In the genomic region with DNA sequence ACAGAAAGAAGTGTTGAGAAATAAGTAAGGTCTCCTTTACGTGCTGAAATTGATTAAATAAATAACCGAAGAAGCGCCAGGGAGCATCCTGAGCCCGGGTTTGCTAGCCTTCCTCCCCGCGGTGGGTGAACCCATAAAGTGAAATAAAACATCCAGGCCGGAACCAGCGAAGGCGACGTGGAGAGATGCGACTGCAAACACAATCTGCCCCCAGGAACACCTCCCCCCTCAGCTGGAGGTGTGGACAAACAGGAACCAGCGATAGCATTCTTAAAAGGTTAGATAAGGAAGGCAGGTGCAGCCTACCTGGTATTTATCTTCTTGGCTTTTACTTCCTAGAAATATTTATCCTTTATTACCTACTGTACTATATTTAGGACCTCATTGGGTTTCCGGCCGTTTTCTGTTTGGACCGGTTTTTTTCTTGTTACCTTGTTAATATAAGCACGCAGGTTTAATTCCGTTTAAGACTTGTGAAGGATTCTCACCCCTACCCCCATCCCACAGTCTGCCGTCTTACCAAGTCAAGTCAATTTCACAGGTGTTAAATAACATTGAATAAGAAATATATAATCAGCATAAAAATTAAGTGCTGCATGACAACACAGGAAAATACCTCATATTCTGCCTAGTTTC, we compare ENCODE assay signal across 10 cellular contexts.
DNase-seq lines count a peak whose midpoint lies in the region; ATAC-seq and TF ChIP-seq lines count a peak whose summit lies in the region.
"Had no signal": no experiment of that assay in that cellular context is flagged by ENCODE, and none has a peak within 500 bp of the region (broad histone marks: within the 10 kb centered on the region; RNA-seq: fewer than 3 reads in every experiment).

No MANE protein-coding gene starts in this region.

- H3K36me3 ChIP-seq in naive thymus-derived CD4-positive, alpha-beta T cell (ENCODE audit: control insufficient read depth in 2 of 3, insufficient read depth in 3 of 3, low read length in 3 of 3): no peaks in the 10 kb centered on the region

- peak overlapping the region; percentile 37 for H3K4me3 ChIP-seq in naive thymus-derived CD4-positive, alpha-beta T cell (ENCODE audit: low read length)

- peaks cover 11 to 21% of the 10 kb centered on the region in 2 donors for H3K4me1 ChIP-seq in naive thymus-derived CD4-positive, alpha-beta T cell (ENCODE audit: control insufficient read depth in 2 of 2, insufficient read depth in 2 of 2, low read length in 2 of 2)

- H3K9me3 Mint-ChIP-seq in Calu3 (ENCODE audit: low read depth, unreplicated experiment): peaks cover 2% of the 10 kb centered on the region
- peaks cover 0 to 2% (median 0%) of the 10 kb centered on the region in 11 donors for H3K9me3 Mint-ChIP-seq in naive thymus-derived CD4-positive, alpha-beta T cell

- POLR2A ChIA-PET in naive thymus-derived CD4-positive, alpha-beta T cell (lab: Charles Lee): no interaction called here

- no peaks in the 10 kb centered on the region for H3K27me3 Mint-ChIP-seq in Calu3 (ENCODE audit: unreplicated experiment)
- H3K27me3 Mint-ChIP-seq in naive thymus-derived CD4-positive, alpha-beta T cell: peaks cover 0 to 14% (median 8%) of the 10 kb centered on the region in 5 donors

- BruUV-seq in Calu3 (replicated peaks; lab: Mats Ljungman, UMichigan): TSS peak; percentile 34

- peaks cover 10% of the 10 kb centered on the region for H3K36me3 Mint-ChIP-seq in Calu3 (ENCODE audit: insufficient read depth, unreplicated experiment)
- H3K36me3 Mint-ChIP-seq in naive thymus-derived CD4-positive, alpha-beta T cell: peaks cover 0 to 19% (median 0%) of the 10 kb centered on the region in 5 donors

- no peaks in the 10 kb centered on the region for H3K9me3 ChIP-seq in naive thymus-derived CD4-positive, alpha-beta T cell (ENCODE audit: control insufficient read depth in 2 of 3, low read length in 3 of 3)

- peak overlapping the region; percentile 61 for H3K4me3 Mint-ChIP-seq in Calu3 (ENCODE audit: low read depth, unreplicated experiment)
- peak overlapping the region; percentile 67 to 85 (median 79) for H3K4me3 Mint-ChIP-seq in naive thymus-derived CD4-positive, alpha-beta T cell

- H3K4me1 Mint-ChIP-seq in Calu3 (ENCODE audit: low read depth, unreplicated experiment): peaks cover 56% of the 10 kb centered on the region
- peaks cover 15 to 55% (median 25%) of the 10 kb centered on the region in 7 donors for H3K4me1 Mint-ChIP-seq in naive thymus-derived CD4-positive, alpha-beta T cell

- DNase-seq in Calu3 (peak; percentile 60), NCI-H2029 (lab: John Stamatoyannopoulos, UW) (peak; percentile 62), hippocampal formation (lab: John Stamatoyannopoulos, UW) (no peak), OCI-M2 (lab: John Stamatoyannopoulos, UW; ENCODE audit: unreplicated experiment) (no peak), A172 (ENCODE audit: low spot score) (no peak)
- peak; percentile 27 for DNase-seq in activated effector memory CD4-positive, alpha-beta T cell treated with Interleukin-2 at 50 U/mL for 16 hours
- peak in 1 of 9 donors; percentile 19 for DNase-seq in naive thymus-derived CD4-positive, alpha-beta T cell
- DNase-seq: activated CD4-positive, alpha-beta T cell treated with anti-CD3 and anti-CD28 coated beads, Interleukin-2, amount 50 U/mL, for 4 hours; dermis blood vessel endothelial cell had no signal

- no peaks in the 10 kb centered on the region for H3K27me3 ChIP-seq in naive thymus-derived CD4-positive, alpha-beta T cell (ENCODE audit: control insufficient read depth in 2 of 2, insufficient read depth in 2 of 2, low read length in 2 of 2)

- intact Hi-C loops in Calu3 (cut with micrococcal nuclease; ENCODE audit: unreplicated experiment): loop anchor here (2.0 to 5.0 kb wide), 2 partner anchors 13 to 70 kb away; no protein-coding TSS in a partner anchor
- intact Hi-C loops in naive thymus-derived CD4-positive, alpha-beta T cell (cut with micrococcal nuclease): loop anchor here (1.0 to 5.0 kb wide), 10 partner anchors 15 to 1031 kb away; no protein-coding TSS in a partner anchor

- CTCF ChIA-PET in Calu3 (lab: Charles Lee): interaction anchor here (0.7 kb wide), 1 partner anchor 148 kb away, joined by 5 read pairs; no protein-coding TSS in a partner anchor
- CTCF ChIA-PET in naive thymus-derived CD4-positive, alpha-beta T cell (lab: Charles Lee): no interaction called here

- H3K27ac ChIP-seq in naive thymus-derived CD4-positive, alpha-beta T cell (ENCODE audit: low read depth, low read length): no peak overlapping the region

- ATAC-seq in naive thymus-derived CD4-positive, alpha-beta T cell: no peak
- no peak for ATAC-seq in HG02970 (IDR thresholded peaks at IDR 0.05; ENCODE audit: low FRiP score, unreplicated experiment)

- peak overlapping the region; percentile 22 for H3K27ac Mint-ChIP-seq in Calu3 (ENCODE audit: unreplicated experiment)
- H3K27ac Mint-ChIP-seq in naive thymus-derived CD4-positive, alpha-beta T cell: peak overlapping the region in 4 of 9 donors; percentile 34 to 86 (median 56)

- TF ChIP-seq CTCF in Calu3 (IDR thresholded peaks at IDR 0.05; ENCODE audit: unreplicated experiment): no peak

Comparison
In these comparisons a context has a peak if more than half of its experiments do, and no peak if none do; other contexts are left out.
1. DNase-seq: peak in Calu3 (single experiment), NCI-H2029 (single experiment) and activated effector memory CD4-positive, alpha-beta T cell treated with Interleukin-2 at 50 U/mL for 16 hours (single experiment); none in hippocampal formation (0 of 2), OCI-M2 (single experiment) and A172 (single experiment).